In the genomic region with DNA sequence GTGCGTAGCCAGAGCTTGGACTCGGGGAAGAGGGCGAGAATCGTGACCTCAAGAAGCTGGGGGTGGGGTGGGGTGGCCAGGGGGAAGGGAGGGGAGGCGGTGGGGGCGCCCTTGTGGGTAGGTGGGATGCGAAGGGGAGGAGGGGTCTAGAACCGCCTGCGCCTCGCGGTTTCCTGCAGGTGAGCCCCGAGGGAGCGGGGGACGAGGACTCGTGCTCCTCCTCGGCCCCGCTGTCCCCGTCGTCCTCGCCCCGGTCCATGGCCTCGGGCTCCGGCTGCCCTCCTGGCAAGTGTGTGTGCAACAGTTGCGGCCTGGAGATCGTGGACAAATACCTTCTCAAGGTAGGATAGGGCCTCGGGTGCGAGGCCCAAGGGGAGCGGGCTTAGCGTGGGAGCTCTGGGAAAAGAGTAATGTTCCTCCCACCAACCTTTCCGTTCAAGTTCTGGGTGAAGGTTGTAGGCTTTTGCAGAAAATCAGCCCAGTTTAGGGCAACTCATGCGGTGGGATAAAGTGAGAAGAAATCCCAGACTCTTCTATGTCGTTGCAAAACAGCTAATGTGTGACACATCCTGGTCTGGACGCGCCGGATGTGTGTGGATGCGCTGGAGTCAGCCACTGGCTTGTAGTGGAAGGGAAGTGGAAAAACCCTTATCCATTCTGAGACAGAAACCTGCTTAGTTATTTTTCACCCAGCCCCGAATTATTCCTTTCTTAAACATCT, we compare ENCODE assay signal across 14 cellular contexts. TPM values are rescaled to one million over a fixed set of nuclear protein-coding genes. Genes with fewer than 3 reads are reported as not detected.
DNase-seq lines count a peak whose midpoint lies in the region; ATAC-seq and TF ChIP-seq lines count a peak whose summit lies in the region.
"Had no signal": no experiment of that assay in that cellular context is flagged by ENCODE, and none has a peak within 500 bp of the region (broad histone marks: within the 10 kb centered on the region; RNA-seq: fewer than 3 reads in every experiment).

No MANE protein-coding gene starts in this region.

- 6 to 10% methylated on average over 31 to 37 of the region's 37 CpGs for WGBS in aorta, 2 donors

- H3K36me3 ChIP-seq in cardiac muscle cell (no peaks in the 10 kb centered on the region), aorta (ENCODE audit: control insufficient read depth in 1 of 2, insufficient read depth in 2 of 2, low read length in 1 of 2) (no peaks in the 10 kb centered on the region), Karpas-422 (ENCODE audit: insufficient read depth, low read length) (no peaks in the 10 kb centered on the region)

- H4K20me1 ChIP-seq in Karpas-422 (ENCODE audit: insufficient read depth, low read depth, low read length), result no peaks in the 10 kb centered on the region

- ATAC-seq in left cardiac atrium, result no peak
- ATAC-seq in aorta (ENCODE audit: low FRiP score), result peak; percentile 23
- no peak for ATAC-seq in HG02870 (IDR thresholded peaks at IDR 0.05; ENCODE audit: unreplicated experiment)

- H3K9ac ChIP-seq in Karpas-422 (ENCODE audit: low read length), result no peak overlapping the region

- DNase-seq in cardiac muscle cell (ENCODE audit: low read depth in 1 of 2, low spot score in 1 of 2) (peak in 1 of 2 donors; percentile 15), left cardiac atrium (no peak), cardiac fibroblast (ENCODE audit: low read depth in 2 of 2) (peak; percentile 5 to 20), left kidney (ENCODE audit: low read depth, low spot score) (peak; percentile 35), aorta (no peak), Karpas-422 (no peak), NAMALWA (ENCODE audit: low spot score) (no peak)
- DNase-seq: activated CD4-positive, alpha-beta T cell treated with anti-CD3 and anti-CD28 coated beads, Interleukin-2, amount 50 U/mL, for 4 hours; activated naive CD4-positive, alpha-beta T cell treated with anti-CD3 and anti-CD28 coated beads, Interleukin-2, amount 50 U/mL, for 16 hours; DMS79; midbrain; NCI-H524 treated with DMSO at 0.1 percent for 48 hours had no signal

- H3K4me1 ChIP-seq in cardiac muscle cell (ENCODE audit: low read depth) (peaks cover 12% of the 10 kb centered on the region), aorta (ENCODE audit: control insufficient read depth in 1 of 2, insufficient read depth in 2 of 2, low read length in 2 of 2) (no peaks in the 10 kb centered on the region), Karpas-422 (ENCODE audit: low read length) (peaks cover 19% of the 10 kb centered on the region)

- H3K9me2 ChIP-seq in Karpas-422 (replicated peaks; ENCODE audit: insufficient read depth, low read length), result no peaks in the 10 kb centered on the region

- no peaks in the 10 kb centered on the region for H3K79me2 ChIP-seq in Karpas-422 (ENCODE audit: low read length)

- H3K27me3 ChIP-seq in cardiac muscle cell (peaks cover 99% of the 10 kb centered on the region), aorta (ENCODE audit: control insufficient read depth in 1 of 2, insufficient read depth in 2 of 2, low read length in 1 of 2) (peaks cover 0 to 1% of the 10 kb centered on the region in 2 donors), Karpas-422 (ENCODE audit: low read length) (no peaks in the 10 kb centered on the region)

- H3K4me2 ChIP-seq in Karpas-422 (ENCODE audit: low read depth, low read length, poor library complexity, severe bottlenecking), result no peak overlapping the region

- H3K9me3 ChIP-seq in cardiac muscle cell (ENCODE audit: low read depth) (no peaks in the 10 kb centered on the region), aorta (ENCODE audit: control insufficient read depth, low read length) (no peaks in the 10 kb centered on the region), Karpas-422 (ENCODE audit: low read length) (no peaks in the 10 kb centered on the region)

- H3K27ac ChIP-seq in cardiac muscle cell (no peak overlapping the region), aorta (ENCODE audit: low read depth in 1 of 2, low read length in 2 of 2) (no peak overlapping the region), Karpas-422 (ENCODE audit: low read length) (no peak overlapping the region)

- peak overlapping the region; percentile 31 for H3K4me3 ChIP-seq in cardiac muscle cell
- H3K4me3 ChIP-seq in cardiac fibroblast (replicated peaks in 1 of 2; ENCODE audit: low read depth in 2 of 2, low read length in 2 of 2), result no peak overlapping the region
- no peak overlapping the region for H3K4me3 ChIP-seq in aorta (ENCODE audit: low read length in 2 of 2)
- no peak overlapping the region for H3K4me3 ChIP-seq in Karpas-422 (ENCODE audit: low read length)

- TF ChIP-seq CTCF in cardiac muscle cell (IDR thresholded peaks at IDR 0.05; ENCODE audit: low read depth, low read length), result no peak
- TF ChIP-seq CTCF in cardiac fibroblast (IDR thresholded peaks at IDR 0.05; ENCODE audit: low read depth, low read length), result no peak

- intact Hi-C loops in left cardiac atrium (cut with DNase I), result no loop called here
- intact Hi-C loops in aorta (cut with DNase I), result no loop called here

- H2AFZ ChIP-seq in Karpas-422 (ENCODE audit: low read length), result no peak overlapping the region

RNA-seq across cellular contexts. Expression of gene LHX8, which starts 2.9 kb away (rescaled TPM):
- 0.18 and 0.35 TPM in 2 replicates for total RNA-seq in cardiac muscle cell
- polyA plus RNA-seq in cardiac muscle cell, result 0.47 and 1.9 TPM in 2 replicates
- not detected for total RNA-seq in left cardiac atrium
- not detected for total RNA-seq in aorta
- not detected for polyA plus RNA-seq in aorta
- not detected in 2 replicates for total RNA-seq in Karpas-422 (2014; rRNA removed; shearing (Covaris generic); ENCODE audit: low replicate concordance)
- polyA plus RNA-seq: AG04450 had no signal

Comparison
In these comparisons a context has a peak if more than half of its experiments do, and no peak if none do; other contexts are left out.
1. DNase-seq: peak in cardiac fibroblast (2 of 2) and left kidney (single experiment); none in left cardiac atrium (single experiment), aorta (0 of 2), Karpas-422 (single experiment) and NAMALWA (single experiment).